Comparison of ENCODE assay signal across 16 cellular contexts in the genomic region with DNA sequence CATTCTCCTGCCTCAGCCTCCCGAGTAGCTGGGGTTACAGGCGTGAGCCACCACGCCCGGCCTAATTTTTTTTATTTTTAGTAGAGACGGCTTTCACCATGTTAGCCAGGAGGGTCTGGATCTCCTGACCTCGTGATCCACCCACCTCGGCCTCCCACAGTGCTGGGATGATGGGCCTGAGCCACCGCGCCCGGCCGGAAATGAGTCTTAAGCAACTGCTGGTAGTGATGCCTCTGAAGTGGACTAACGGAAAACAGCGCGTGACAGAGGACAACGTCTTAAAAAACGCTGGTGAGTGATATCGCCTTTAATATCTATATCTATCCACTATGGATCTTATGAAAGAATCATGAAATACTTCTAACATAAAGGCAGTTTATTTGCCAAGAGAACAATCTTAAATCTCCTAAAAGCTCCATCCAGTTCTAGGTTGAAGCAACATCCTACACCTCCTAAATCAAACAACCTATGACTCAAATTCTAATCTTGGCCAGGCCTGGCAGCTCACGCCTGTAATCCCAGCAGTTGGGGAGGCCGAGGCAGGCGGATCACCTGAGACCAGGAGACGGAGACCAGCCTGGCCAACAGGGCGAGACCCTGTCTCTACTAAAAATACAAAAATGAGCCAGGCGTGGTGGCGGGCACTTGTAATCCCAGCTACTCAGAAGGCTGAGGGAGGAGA.
DNase-seq lines count a peak whose midpoint lies in the region; TF ChIP-seq lines count a peak whose summit lies in the region.
"Had no signal": no experiment of that assay in that cellular context is flagged by ENCODE, and none has a peak within 500 bp of the region (broad histone marks: within the 10 kb centered on the region; RNA-seq: fewer than 3 reads in every experiment).

No MANE protein-coding gene starts in this region.

- no peaks in the 10 kb centered on the region for H3K27me3 ChIP-seq in MG63

- H3K9me3 ChIP-seq in MG63: no peaks in the 10 kb centered on the region

- no peaks in the 10 kb centered on the region for H3K9me3 Mint-ChIP-seq in osteocyte (ENCODE audit: unreplicated experiment)
- H3K9me3 Mint-ChIP-seq: activated naive CD4-positive, alpha-beta T cell treated with anti-CD3 and anti-CD28 coated beads, Interleukin-2, amount 50 U/mL, for 24 hours; dendritic cell treated with granulocyte-macrophage colony-stimulating factor and Interleukin-4, amounts not matched to agents 40 ng/mL and 50 ng/mL, for 4 days; stimulated activated naive B cell treated with anti-CD40 and anti-IgM and Interleukin-4, amounts not matched to agents 10 μg/mL and 1 μg/mL and 100 μg/mL, for 72 hours; T-helper 2 cell treated with Interferon-gamma antibody and Interleukin-4, amounts not matched to agents 5 μg/mL and 100 μg/mL, for 36 hours had no signal

- peak overlapping the region; percentile 82 for H3K27ac ChIP-seq in epithelial cell of prostate
- H3K27ac ChIP-seq: C4-2B had no signal

- peak; percentile 89 for DNase-seq in EH (ENCODE audit: low read depth)
- peak; percentile 53 for DNase-seq in NOMO-1 treated with dmso at 0.1 percent for 144 hours (lab: John Stamatoyannopoulos, UW; ENCODE audit: unreplicated experiment)
- DNase-seq in epithelial cell of prostate (ENCODE audit: low read depth, low spot score): no peak
- DNase-seq in osteocyte (ENCODE audit: extremely low spot score, unreplicated experiment): no peak
- DNase-seq in MG63: no peak
- DNase-seq in ACHN: no peak
- no peak for DNase-seq in midbrain (lab: John Stamatoyannopoulos, UW)
- DNase-seq in hypothalamus (lab: John Stamatoyannopoulos, UW): no peak
- DNase-seq: activated CD8-positive, alpha-beta memory T cell treated with anti-CD3 and anti-CD28 coated beads for 24 hours; nucleus accumbens; stimulated activated CD4-positive, alpha-beta T cell treated with anti-CD3 and anti-CD28 coated beads, Interleukin-2, amount 100 ng/mL, for 24 hours; stimulated activated naive B cell treated with anti-CD40 and anti-IgM and Interleukin-4, amounts not matched to agents 10 μg/mL and 1 μg/mL and 100 μg/mL, for 72 hours had no signal

- TF ChIP-seq CTCF in osteocyte (IDR thresholded peaks at IDR 0.05): no peak

- no peaks in the 10 kb centered on the region for H3K27me3 Mint-ChIP-seq in osteocyte (ENCODE audit: unreplicated experiment)

- H3K4me3 ChIP-seq in MG63: no peak overlapping the region

- H3K36me3 Mint-ChIP-seq in osteocyte (ENCODE audit: unreplicated experiment): peaks cover 6% of the 10 kb centered on the region
- H3K36me3 Mint-ChIP-seq: activated naive CD4-positive, alpha-beta T cell treated with anti-CD3 and anti-CD28 coated beads, Interleukin-2, amount 50 U/mL, for 24 hours; stimulated activated naive B cell treated with anti-CD40 and anti-IgM and Interleukin-4, amounts not matched to agents 10 μg/mL and 1 μg/mL and 100 μg/mL, for 72 hours had no signal

- peaks cover 71% of the 10 kb centered on the region for H3K4me1 Mint-ChIP-seq in osteocyte (ENCODE audit: unreplicated experiment)
- H3K4me1 Mint-ChIP-seq: activated naive CD4-positive, alpha-beta T cell treated with anti-CD3 and anti-CD28 coated beads, Interleukin-2, amount 50 U/mL, for 24 hours; stimulated activated naive B cell treated with anti-CD40 and anti-IgM and Interleukin-4, amounts not matched to agents 10 μg/mL and 1 μg/mL and 100 μg/mL, for 72 hours had no signal

- in situ Hi-C loops in ACHN (cut with HindIII; ENCODE audit: low pct_ligation_motif_present, low pct_unique_long_range_greater_than_20kb, low sequenced_read_pairs): no loop called here

- H3K4me3 Mint-ChIP-seq in osteocyte (ENCODE audit: unreplicated experiment): peak overlapping the region; percentile 29
- H3K4me3 Mint-ChIP-seq: activated naive CD4-positive, alpha-beta T cell treated with anti-CD3 and anti-CD28 coated beads, Interleukin-2, amount 50 U/mL, for 24 hours; dendritic cell treated with granulocyte-macrophage colony-stimulating factor and Interleukin-4, amounts not matched to agents 40 ng/mL and 50 ng/mL, for 4 days; stimulated activated naive B cell treated with anti-CD40 and anti-IgM and Interleukin-4, amounts not matched to agents 10 μg/mL and 1 μg/mL and 100 μg/mL, for 72 hours; T-helper 2 cell treated with Interferon-gamma antibody and Interleukin-4, amounts not matched to agents 5 μg/mL and 100 μg/mL, for 36 hours had no signal

- H3K27ac Mint-ChIP-seq in osteocyte (ENCODE audit: unreplicated experiment): peak overlapping the region; percentile 97
- H3K27ac Mint-ChIP-seq: activated naive CD4-positive, alpha-beta T cell treated with anti-CD3 and anti-CD28 coated beads, Interleukin-2, amount 50 U/mL, for 24 hours; dendritic cell treated with granulocyte-macrophage colony-stimulating factor and Interleukin-4, amounts not matched to agents 40 ng/mL and 50 ng/mL, for 4 days; stimulated activated naive B cell treated with anti-CD40 and anti-IgM and Interleukin-4, amounts not matched to agents 10 μg/mL and 1 μg/mL and 100 μg/mL, for 72 hours; T-helper 2 cell treated with Interferon-gamma antibody and Interleukin-4, amounts not matched to agents 5 μg/mL and 100 μg/mL, for 36 hours had no signal

- peaks cover 12% of the 10 kb centered on the region for H3K36me3 ChIP-seq in MG63

Comparison
In these comparisons a context has a peak if more than half of its experiments do, and no peak if none do; other contexts are left out.
1. DNase-seq: peak in EH (single experiment) and NOMO-1 treated with dmso at 0.1 percent for 144 hours (single experiment); none in epithelial cell of prostate (single experiment), osteocyte (single experiment), MG63 (single experiment), ACHN (single experiment), midbrain (single experiment) and hypothalamus (0 of 51).